In genomic region chr11:65578667-65579066, GRCh38 we compare ENCODE assay signal across 11 cellular contexts. TPM values are rescaled to one million over a fixed set of nuclear protein-coding genes. Genes with fewer than 3 reads are reported as not detected.
DNase-seq lines count a peak whose midpoint lies in the region; ATAC-seq and TF ChIP-seq lines count a peak whose summit lies in the region.
"Had no signal": no experiment of that assay in that cellular context is flagged by ENCODE, and none has a peak within 500 bp of the region (broad histone marks: within the 10 kb centered on the region; RNA-seq: fewer than 3 reads in every experiment).

No MANE protein-coding gene starts in this region.

- intact Hi-C loops in activated naive CD4-positive, alpha-beta T cell treated with anti-CD3 and anti-CD28 coated beads for 36 hours (cut with micrococcal nuclease), result no loop called here
- intact Hi-C loops in tibial artery (cut with DNase I; ENCODE audit: low total_unique reads), result no loop called here

- no peak for ATAC-seq in activated naive CD8-positive, alpha-beta T cell treated with anti-CD3 and anti-CD28 coated beads, Interleukin-2, amount 50 U/mL, for 24 hours
- ATAC-seq in HG03280 (IDR thresholded peaks at IDR 0.05; ENCODE audit: unreplicated experiment), result no peak
- ATAC-seq: HCT116 had no signal

- H3K27me3 ChIP-seq in muscle layer of colon (ENCODE audit: control insufficient read depth in 1 of 2, insufficient read depth in 2 of 2, low read length in 2 of 2), result no peaks in the 10 kb centered on the region
- H3K27me3 ChIP-seq in tibial artery, result no peaks in the 10 kb centered on the region

- no peak for DNase-seq in activated naive CD4-positive, alpha-beta T cell treated with anti-CD3 and anti-CD28 coated beads for 36 hours
- no peak for DNase-seq in activated naive CD4-positive, alpha-beta T cell treated with Interleukin-2 at 50 U/mL for 16 hours
- no peak for DNase-seq in activated naive CD8-positive, alpha-beta T cell treated with anti-CD3 and anti-CD28 coated beads, Interleukin-2, amount 50 U/mL, for 24 hours
- DNase-seq in tibial artery (no peak), KBM-7 (no peak), foreskin fibroblast (no peak)
- DNase-seq: EL, NCI-H2081 had no signal

- H3K4me3 Mint-ChIP-seq in activated naive CD4-positive, alpha-beta T cell treated with anti-CD3 and anti-CD28 coated beads for 36 hours, result peak overlapping the region; percentile 30
- peak overlapping the region; percentile 53 for H3K4me3 Mint-ChIP-seq in activated naive CD8-positive, alpha-beta T cell treated with anti-CD3 and anti-CD28 coated beads, Interleukin-2, amount 50 U/mL, for 24 hours

- H3K27ac ChIP-seq in muscle layer of colon (ENCODE audit: low read depth, low read length), result peak overlapping the region; percentile 96
- peak overlapping the region; percentile 93 to 98 for H3K27ac ChIP-seq in tibial artery

- H3K9me3 Mint-ChIP-seq in activated naive CD4-positive, alpha-beta T cell treated with anti-CD3 and anti-CD28 coated beads for 36 hours, result no peaks in the 10 kb centered on the region
- no peaks in the 10 kb centered on the region for H3K9me3 Mint-ChIP-seq in activated naive CD8-positive, alpha-beta T cell treated with anti-CD3 and anti-CD28 coated beads, Interleukin-2, amount 50 U/mL, for 24 hours

- CTCF ChIA-PET in activated naive CD4-positive, alpha-beta T cell treated with anti-CD3 and anti-CD28 coated beads for 36 hours (lab: Charles Lee), result interaction anchor here (1.0 kb wide), 1 partner anchor 10 kb away, joined by 9 read pairs; no protein-coding TSS in a partner anchor

- H3K9ac ChIP-seq in muscle layer of colon (ENCODE audit: low read length), result peak overlapping the region; percentile 95

- H3K36me3 Mint-ChIP-seq in activated naive CD4-positive, alpha-beta T cell treated with anti-CD3 and anti-CD28 coated beads for 36 hours (ENCODE audit: low read depth), result peaks cover 10% of the 10 kb centered on the region
- peaks cover 19% of the 10 kb centered on the region for H3K36me3 Mint-ChIP-seq in activated naive CD8-positive, alpha-beta T cell treated with anti-CD3 and anti-CD28 coated beads, Interleukin-2, amount 50 U/mL, for 24 hours (ENCODE audit: low read depth)

- H3K36me3 ChIP-seq in muscle layer of colon (ENCODE audit: insufficient read depth, low read length), result peaks cover 56% of the 10 kb centered on the region
- peaks cover 39 to 51% (median 49%) of the 10 kb centered on the region in 3 donors for H3K36me3 ChIP-seq in tibial artery

- peaks cover 32% of the 10 kb centered on the region for H3K4me1 Mint-ChIP-seq in activated naive CD4-positive, alpha-beta T cell treated with anti-CD3 and anti-CD28 coated beads for 36 hours (ENCODE audit: low read depth)
- peaks cover 33% of the 10 kb centered on the region for H3K4me1 Mint-ChIP-seq in activated naive CD8-positive, alpha-beta T cell treated with anti-CD3 and anti-CD28 coated beads, Interleukin-2, amount 50 U/mL, for 24 hours

- H3K27ac Mint-ChIP-seq in activated naive CD4-positive, alpha-beta T cell treated with anti-CD3 and anti-CD28 coated beads for 36 hours, result no peak overlapping the region
- H3K27ac Mint-ChIP-seq in activated naive CD8-positive, alpha-beta T cell treated with anti-CD3 and anti-CD28 coated beads, Interleukin-2, amount 50 U/mL, for 24 hours, result peak overlapping the region; percentile 7

- peak overlapping the region in 1 of 2 donors; percentile 92 for H3K4me3 ChIP-seq in muscle layer of colon (ENCODE audit: low read depth in 1 of 2, low read length in 2 of 2)
- peak overlapping the region in 1 of 2 donors; percentile 96 for H3K4me3 ChIP-seq in tibial artery
- no peak overlapping the region for H3K4me3 ChIP-seq in foreskin fibroblast (ENCODE audit: low read depth in 1 of 2, low read length in 2 of 2)

- H3K9me3 ChIP-seq in muscle layer of colon (ENCODE audit: low read length) (no peaks in the 10 kb centered on the region), tibial artery (no peaks in the 10 kb centered on the region)

- in situ Hi-C loops in KBM-7 (cut with MboI; ENCODE audit: low pct_unique_long_range_greater_than_20kb, low sequenced_read_pairs), result no loop called here

- H3K27me3 Mint-ChIP-seq in activated naive CD4-positive, alpha-beta T cell treated with anti-CD3 and anti-CD28 coated beads for 36 hours (ENCODE audit: low read depth), result no peaks in the 10 kb centered on the region
- H3K27me3 Mint-ChIP-seq in activated naive CD8-positive, alpha-beta T cell treated with anti-CD3 and anti-CD28 coated beads, Interleukin-2, amount 50 U/mL, for 24 hours, result no peaks in the 10 kb centered on the region

- H3K4me1 ChIP-seq in muscle layer of colon (ENCODE audit: insufficient read depth, low read length) (peaks cover 28% of the 10 kb centered on the region), tibial artery (peaks cover 0 to 53% (median 33%) of the 10 kb centered on the region in 4 donors)

- TF ChIP-seq CTCF in tibial artery (IDR thresholded peaks at IDR 0.05) (no peak), foreskin fibroblast (IDR thresholded peaks at IDR 0.05; ENCODE audit: low read depth, low read length) (no peak)

RNA-seq across cellular contexts. Expression of gene EHBP1L1, which starts 2.8 kb away (rescaled TPM):
- total RNA-seq in activated naive CD4-positive, alpha-beta T cell treated with anti-CD3 and anti-CD28 coated beads for 36 hours, result 10 to 100 TPM; 51.9 to 54.6 TPM

RNA-seq across cellular contexts. Expression of gene FAM89B, which starts 6.3 kb away (rescaled TPM):
- 10 to 100 TPM; 12.4 to 12.8 TPM for total RNA-seq in activated naive CD4-positive, alpha-beta T cell treated with anti-CD3 and anti-CD28 coated beads for 36 hours

RNA-seq across cellular contexts. Expression of gene ZNRD2, which starts 8.4 kb away (rescaled TPM):
- 10 to 100 TPM; 41.4 to 42.5 TPM for total RNA-seq in activated naive CD4-positive, alpha-beta T cell treated with anti-CD3 and anti-CD28 coated beads for 36 hours

RNA-seq across cellular contexts. Expression of gene KCNK7, which starts 16.9 kb away (rescaled TPM):
- total RNA-seq in activated naive CD4-positive, alpha-beta T cell treated with anti-CD3 and anti-CD28 coated beads for 36 hours, result under 1 TPM in 1 of 2 experiments, not detected in 1; 0.35 TPM

RNA-seq across cellular contexts. Expression of gene LTBP3, which starts 20.5 kb away (rescaled TPM):
- total RNA-seq in activated naive CD4-positive, alpha-beta T cell treated with anti-CD3 and anti-CD28 coated beads for 36 hours, result 10 to 100 TPM; 39.7 to 45.7 TPM
